In genomic region chr11:68658661-68659060, GRCh38 we compare ENCODE assay signal across 17 cellular contexts. TPM values are rescaled to one million over a fixed set of nuclear protein-coding genes. Genes with fewer than 3 reads are reported as not detected.
DNase-seq lines count a peak whose midpoint lies in the region; ATAC-seq and TF ChIP-seq lines count a peak whose summit lies in the region.
"Had no signal": no experiment of that assay in that cellular context is flagged by ENCODE, and none has a peak within 500 bp of the region (broad histone marks: within the 10 kb centered on the region; RNA-seq: fewer than 3 reads in every experiment).

No MANE protein-coding gene starts in this region.

- H3K9me3 ChIP-seq in adipocyte (ENCODE audit: control insufficient read depth, low read length) (peaks cover 28% of the 10 kb centered on the region), skeletal muscle tissue (ENCODE audit: control insufficient read depth in 3 of 3, low read length in 3 of 3) (no peaks in the 10 kb centered on the region)
- H3K9me3 ChIP-seq: colonic mucosa had no signal

- no peak for TF ChIP-seq CTCF in glutamatergic neuron (IDR thresholded peaks at IDR 0.05; ENCODE audit: partially characterized antibody, unreplicated experiment)

- ATAC-seq in HG03520 (IDR thresholded peaks at IDR 0.05; ENCODE audit: unreplicated experiment) = no peak
- ATAC-seq: activated T-cell treated with anti-CD3 and anti-CD28 coated beads, Interleukin-2, amount 50 U/mL, for 72 hours had no signal

- DNase-seq in ELR (ENCODE audit: low read depth) (peak; percentile 53), adipocyte (ENCODE audit: low read depth) (peak; percentile 24), glutamatergic neuron (peak; percentile 11), UCSD-AML1 (lab: John Stamatoyannopoulos, UW; ENCODE audit: unreplicated experiment) (no peak), T-helper 2 cell (no peak)
- DNase-seq: activated CD4-positive, alpha-beta memory T cell treated with anti-CD3 and anti-CD28 coated beads for 36 hours; activated T-cell treated with anti-CD3 and anti-CD28 coated beads, Interleukin-2, amount 50 U/mL, for 72 hours; colonic mucosa; hippocampal formation; KG1; stimulated activated CD4-positive, alpha-beta T cell treated with anti-CD3 and anti-CD28 coated beads, Interleukin-15, amount 100 ng/mL, for 24 hours; stomach had no signal

- H3K27me3 ChIP-seq in adipocyte (replicated peaks; ENCODE audit: control insufficient read depth, insufficient read depth, low read length) (peaks cover 61% of the 10 kb centered on the region), skeletal muscle tissue (ENCODE audit: control insufficient read depth in 3 of 3, insufficient read depth in 3 of 3, low read length in 3 of 3) (peaks cover 5 to 29% (median 21%) of the 10 kb centered on the region in 3 donors)
- H3K27me3 ChIP-seq: colonic mucosa had no signal

- no peak overlapping the region for H3K4me3 Mint-ChIP-seq in glutamatergic neuron (ENCODE audit: unreplicated experiment)
- H3K4me3 Mint-ChIP-seq: activated CD4-positive, alpha-beta memory T cell treated with anti-CD3 and anti-CD28 coated beads for 36 hours; activated T-cell treated with anti-CD3 and anti-CD28 coated beads, Interleukin-2, amount 50 U/mL, for 72 hours; B cell had no signal

- peaks cover 7% of the 10 kb centered on the region for H3K4me1 Mint-ChIP-seq in glutamatergic neuron (ENCODE audit: low read depth, unreplicated experiment)
- H3K4me1 Mint-ChIP-seq: B cell had no signal

- peak overlapping the region; percentile 28 for H3K27ac ChIP-seq in skeletal muscle tissue (ENCODE audit: low read depth, low read length)
- H3K27ac ChIP-seq: colonic mucosa, SJSA1, stomach had no signal

- peaks cover 21% of the 10 kb centered on the region for H3K36me3 Mint-ChIP-seq in glutamatergic neuron (ENCODE audit: unreplicated experiment)
- H3K36me3 Mint-ChIP-seq: activated CD4-positive, alpha-beta memory T cell treated with anti-CD3 and anti-CD28 coated beads for 36 hours had no signal

- peaks cover 4% of the 10 kb centered on the region for H3K27me3 Mint-ChIP-seq in glutamatergic neuron (ENCODE audit: unreplicated experiment)

- H3K9me3 Mint-ChIP-seq in glutamatergic neuron (ENCODE audit: unreplicated experiment) = peaks cover 5% of the 10 kb centered on the region
- H3K9me3 Mint-ChIP-seq: activated CD4-positive, alpha-beta memory T cell treated with anti-CD3 and anti-CD28 coated beads for 36 hours; activated T-cell treated with anti-CD3 and anti-CD28 coated beads, Interleukin-2, amount 50 U/mL, for 72 hours had no signal

- peaks cover 20% of the 10 kb centered on the region for H3K4me1 ChIP-seq in adipocyte (ENCODE audit: control insufficient read depth, insufficient read depth, low read length)
- peaks cover 3 to 6% (median 5%) of the 10 kb centered on the region in 3 donors for H3K4me1 ChIP-seq in skeletal muscle tissue (ENCODE audit: control insufficient read depth in 3 of 3, insufficient read depth in 3 of 3, low read length in 3 of 3)
- H3K4me1 ChIP-seq: colonic mucosa had no signal

- H3K27ac Mint-ChIP-seq in glutamatergic neuron (ENCODE audit: unreplicated experiment) = no peak overlapping the region
- H3K27ac Mint-ChIP-seq: activated CD4-positive, alpha-beta memory T cell treated with anti-CD3 and anti-CD28 coated beads for 36 hours; activated T-cell treated with anti-CD3 and anti-CD28 coated beads, Interleukin-2, amount 50 U/mL, for 72 hours; B cell had no signal

- H3K4me3 ChIP-seq in adipocyte (ENCODE audit: low read length) (no peak overlapping the region), skeletal muscle tissue (ENCODE audit: low read length in 3 of 3) (no peak overlapping the region)
- H3K4me3 ChIP-seq: colonic mucosa, SJSA1, stomach had no signal

- no peaks in the 10 kb centered on the region for H3K36me3 ChIP-seq in adipocyte (ENCODE audit: control insufficient read depth, insufficient read depth, low read length, severe bottlenecking)
- no peaks in the 10 kb centered on the region for H3K36me3 ChIP-seq in skeletal muscle tissue (ENCODE audit: control insufficient read depth in 3 of 3, insufficient read depth in 3 of 3, low read length in 3 of 3)
- H3K36me3 ChIP-seq: colonic mucosa, SJSA1, stomach had no signal

- peak overlapping the region; percentile 63 for H3K9ac ChIP-seq in adipocyte (ENCODE audit: low read length)
- H3K9ac ChIP-seq in skeletal muscle tissue (ENCODE audit: low read depth in 1 of 3, low read length in 3 of 3) = no peak overlapping the region

RNA-seq across cellular contexts. Expression of gene GAL, which starts 25.7 kb away (rescaled TPM):
- total RNA-seq in glutamatergic neuron (ENCODE audit: unreplicated experiment) (37.6 TPM), skeletal muscle tissue (1.0 TPM)
- total RNA-seq: B cell, myocyte, SJSA1 had no signal

Comparison
In these comparisons a context has a peak if more than half of its experiments do, and no peak if none do; other contexts are left out.
1. DNase-seq: peak in ELR (single experiment), adipocyte (single experiment) and glutamatergic neuron (single experiment); none in UCSD-AML1 (single experiment) and T-helper 2 cell (0 of 5).
2. RNA of gene GAL, which starts 25.7 kb away (total RNA-seq): 37.6 TPM in glutamatergic neuron (single experiment); 1.0 TPM in skeletal muscle tissue (single experiment); every median in the first group is over 10 times any median in the second.